ENCODE assay signal across 21 cellular contexts in the genomic region with DNA sequence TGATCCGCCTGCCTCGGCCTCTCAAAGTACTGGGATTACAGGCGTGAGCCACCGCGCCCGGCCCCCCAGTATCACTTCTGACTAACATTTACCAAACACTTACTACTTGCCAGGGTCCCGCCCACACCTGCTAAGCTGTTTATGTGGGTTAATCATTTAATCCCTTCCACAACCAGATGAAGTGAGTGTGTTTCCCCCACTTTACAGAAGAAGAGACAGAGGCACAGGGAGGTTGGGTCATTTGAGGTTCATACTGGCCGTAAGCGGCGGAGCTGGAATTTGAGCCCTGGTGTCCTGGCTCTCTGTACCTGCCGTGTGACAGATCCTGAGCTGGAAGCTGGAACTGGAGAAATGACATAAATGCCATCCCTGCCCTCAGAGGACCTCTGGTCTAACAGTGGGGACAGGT. TPM values are rescaled to one million over a fixed set of nuclear protein-coding genes. Genes with fewer than 3 reads are reported as not detected.
DNase-seq lines count a peak whose midpoint lies in the region; ATAC-seq and TF ChIP-seq lines count a peak whose summit lies in the region.
"Had no signal": no experiment of that assay in that cellular context is flagged by ENCODE, and none has a peak within 500 bp of the region (broad histone marks: within the 10 kb centered on the region; RNA-seq: fewer than 3 reads in every experiment).

No MANE protein-coding gene starts in this region.

- no peak for TF ChIP-seq CTCF in heart right ventricle (IDR thresholded peaks at IDR 0.05)

- H3K27ac ChIP-seq in heart right ventricle = no peak overlapping the region
- H3K27ac ChIP-seq: BLaER1 treated with 17β-estradiol and CSF1 and Interleukin-3, amounts not matched to agents 10 nM and 100 nM; RWPE1; SJCRH30 had no signal

- intact Hi-C loops in left colon (cut with DNase I, micrococcal nuclease) = no loop called here
- intact Hi-C loops in heart right ventricle (cut with DNase I) = no loop called here

- H3K36me3 ChIP-seq in heart right ventricle = no peaks in the 10 kb centered on the region
- H3K36me3 ChIP-seq: BLaER1 treated with 17β-estradiol and CSF1 and Interleukin-3, amounts not matched to agents 10 nM and 100 nM; HAP-1; SJCRH30 had no signal

- ATAC-seq in left colon (peak; percentile 53), heart right ventricle (no peak)
- ATAC-seq: CD8-positive, alpha-beta T cell had no signal

- H3K4me3 ChIP-seq in heart right ventricle = no peak overlapping the region
- H3K4me3 ChIP-seq: BLaER1 treated with 17β-estradiol and CSF1 and Interleukin-3, amounts not matched to agents 10 nM and 100 nM; HAP-1; SJCRH30 had no signal

- DNase-seq in LoVo (ENCODE audit: low spot score) (peak; percentile 41), RKO (ENCODE audit: low spot score) (peak; percentile 40), left colon (peak in 1 of 2 donors; percentile 46), renal cortical epithelial cell (ENCODE audit: low read depth) (peak; percentile 70), heart right ventricle (no peak), SKM-1 treated with dmso at 0.1 percent for 144 hours (lab: John Stamatoyannopoulos, UW; ENCODE audit: unreplicated experiment) (no peak), 8988T (no peak)
- DNase-seq in effector CD4-positive, alpha-beta T cell = no peak
- DNase-seq: CD8-positive, alpha-beta T cell; DMS79; Kasumi-1; MM.1S; NCI-H1092; NCI-H1436 treated with DMSO at 0.1 percent for 48 hours; NCI-H2029; NCI-H345; OCI-M1; SJCRH30 had no signal

- peaks cover 0 to 54% (median 37%) of the 10 kb centered on the region in 7 donors for H3K27me3 ChIP-seq in heart right ventricle

- WGBS in heart right ventricle, 2 donors = 81 to 86% methylated on average over 11 of the region's 11 CpGs

- H3K4me1 ChIP-seq in heart right ventricle = peaks cover 0 to 5% (median 5%) of the 10 kb centered on the region in 9 donors
- H3K4me1 ChIP-seq: SJCRH30 had no signal

- H3K9me3 ChIP-seq in heart right ventricle = no peaks in the 10 kb centered on the region
- H3K9me3 ChIP-seq: HAP-1 had no signal

RNA-seq across cellular contexts. Expression of gene VPS37D, which starts 15.1 kb away (rescaled TPM):
- total RNA-seq in left colon (under 1 TPM; 0.70 to 0.78 TPM), renal cortical epithelial cell (8.6 and 9.2 TPM in 2 replicates), heart right ventricle (1 to 10 TPM; 1.1 to 3.6 (median 2.2) TPM)
- polyA plus RNA-seq in heart right ventricle = 1 to 10 TPM; 1.2 to 1.4 TPM

RNA-seq across cellular contexts. Expression of gene MLXIPL, which starts 28.2 kb away (rescaled TPM):
- total RNA-seq in left colon = 10 to 100 TPM; 13.2 to 23.3 TPM
- total RNA-seq in renal cortical epithelial cell = 0.15 TPM in 1 of 2 replicates, not detected in the other
- 1 to 10 TPM in 5 of 10 donors, under 1 TPM in 3, not detected in 2; 0.28 to 8.5 (median 1.9) TPM for total RNA-seq in heart right ventricle
- 10 to 100 TPM in 1 of 2 donors, 1 to 10 TPM in 1; 2.8 to 22.8 TPM for polyA plus RNA-seq in heart right ventricle
- total RNA-seq: CD8-positive, alpha-beta T cell had no signal

RNA-seq across cellular contexts. Expression of gene DNAJC30, which starts 30.7 kb away (rescaled TPM):
- total RNA-seq in left colon = 10 to 100 TPM in 1 of 2 donors, 1 to 10 TPM in 1; 8.5 to 10.0 TPM
- total RNA-seq in renal cortical epithelial cell = 1.0 and 1.9 TPM in 2 replicates
- 10 to 100 TPM; 12.1 to 20.8 (median 15.8) TPM for total RNA-seq in heart right ventricle
- 1 to 10 TPM; 9.1 TPM for polyA plus RNA-seq in heart right ventricle

RNA-seq across cellular contexts. Expression of gene BUD23, which starts 30.9 kb away (rescaled TPM):
- 10 to 100 TPM; 39.0 to 48.2 TPM for total RNA-seq in left colon
- total RNA-seq in renal cortical epithelial cell = 34.0 and 67.7 TPM in 2 replicates
- total RNA-seq in heart right ventricle = 10 to 100 TPM; 63.4 to 89.9 (median 66.8) TPM
- 100 to 1,000 TPM; 123 to 134 TPM for polyA plus RNA-seq in heart right ventricle

Comparison
In these comparisons a context has a peak if more than half of its experiments do, and no peak if none do; other contexts are left out.
1. DNase-seq: peak in LoVo (single experiment), RKO (single experiment) and renal cortical epithelial cell (single experiment); none in heart right ventricle (0 of 2), effector CD4-positive, alpha-beta T cell (single experiment), SKM-1 treated with dmso at 0.1 percent for 144 hours (single experiment) and 8988T (single experiment).